Comparison of ENCODE assay signal across 8 cellular contexts in genomic region chr9:109411818-109412352, GRCh38.
A peak's percentile ranks its signal among the peaks of the same experiment; 100 is the strongest.
DNase-seq lines count a peak whose midpoint lies in the region; ATAC-seq and TF ChIP-seq lines count a peak whose summit lies in the region.

No MANE protein-coding gene starts in this region.

- no peaks in the 10 kb centered on the region for H3K36me3 ChIP-seq in DOHH2 (ENCODE audit: control insufficient read depth, low read length)

- TF ChIP-seq CTCF in DOHH2 (IDR thresholded peaks at IDR 0.05; ENCODE audit: low read depth, low read length, poor library complexity, severe bottlenecking) (peak; percentile 78), RWPE1 (conservative IDR thresholded peaks at IDR 0.05; ENCODE audit: low read depth) (peak; percentile 76), epithelial cell of proximal tubule (conservative IDR thresholded peaks at IDR 0.05; ENCODE audit: low read depth, low read length) (peak; percentile 60)

- H3K9me2 ChIP-seq in DOHH2 (replicated peaks; ENCODE audit: control insufficient read depth, low read length) = no peaks in the 10 kb centered on the region

- no peaks in the 10 kb centered on the region for H3K9me3 ChIP-seq in DOHH2 (ENCODE audit: control insufficient read depth, insufficient read depth, low read length)

- H3F3A ChIP-seq in DOHH2 (ENCODE audit: control insufficient read depth, insufficient read depth) = no peaks in the 10 kb centered on the region

- no peak overlapping the region for H3K27ac ChIP-seq in DOHH2 (ENCODE audit: low read depth, low read length)
- H3K27ac ChIP-seq in RWPE1 = no peak overlapping the region

- peak; percentile 39 for ATAC-seq in GM19035 (IDR thresholded peaks at IDR 0.05; ENCODE audit: unreplicated experiment)
- peak; percentile 56 for ATAC-seq in HG03175 (IDR thresholded peaks at IDR 0.05; ENCODE audit: unreplicated experiment)
- peak; percentile 57 for ATAC-seq in sciatic nerve

- POLR2A ChIA-PET in RWPE1 (lab: Yijun Ruan, JAX; ENCODE audit: low non-redundant PET) = no interaction called here

- no peaks in the 10 kb centered on the region for H3K79me2 ChIP-seq in DOHH2 (ENCODE audit: control insufficient read depth, low read length)

- H3K4me2 ChIP-seq in DOHH2 (ENCODE audit: low read length) = no peak overlapping the region

- intact Hi-C loops in sciatic nerve (cut with DNase I) = no loop called here

- no peak overlapping the region for H3K4me3 ChIP-seq in DOHH2 (ENCODE audit: low read length)
- no peak overlapping the region for H3K4me3 ChIP-seq in epithelial cell of proximal tubule (ENCODE audit: low read depth, low read length)

- no peaks in the 10 kb centered on the region for H3K4me1 ChIP-seq in DOHH2 (ENCODE audit: control insufficient read depth, low read length)

- peaks cover 15% of the 10 kb centered on the region for H3K27me3 ChIP-seq in DOHH2 (ENCODE audit: control insufficient read depth, low read length)

- peak; percentile 28 for DNase-seq in RWPE1 (ENCODE audit: low spot score)
- no peak for DNase-seq in epithelial cell of proximal tubule (ENCODE audit: low read depth)
- peak; percentile 50 for DNase-seq in sciatic nerve (ENCODE audit: low spot score)
- no peak for DNase-seq in kidney tubule cell (ENCODE audit: low spot score)
- DNase-seq in NCI-H2029 (lab: John Stamatoyannopoulos, UW) = no peak

- H4K20me1 ChIP-seq in DOHH2 (ENCODE audit: control insufficient read depth, insufficient read depth, low read depth, low read length) = no peaks in the 10 kb centered on the region

- CTCF ChIA-PET in RWPE1 (lab: Yijun Ruan, JAX) = interaction anchor here (0.6 to 1.6 kb wide), 13 partner anchors 12 to 1152 kb away, joined by 3 to 8 read pairs (median 3); no protein-coding TSS in a partner anchor

Comparison
In these comparisons a context has a peak if more than half of its experiments do, and no peak if none do; other contexts are left out.
1. DNase-seq: peak in RWPE1 (single experiment) and sciatic nerve (single experiment); none in epithelial cell of proximal tubule (single experiment), kidney tubule cell (single experiment) and NCI-H2029 (single experiment).
2. Peak in every context shown above with its lines, with median percentiles within 50 percentile points of each other: CTCF ChIP-seq and ATAC-seq.